ENCODE assay signal across 23 cellular contexts in the genomic region with DNA sequence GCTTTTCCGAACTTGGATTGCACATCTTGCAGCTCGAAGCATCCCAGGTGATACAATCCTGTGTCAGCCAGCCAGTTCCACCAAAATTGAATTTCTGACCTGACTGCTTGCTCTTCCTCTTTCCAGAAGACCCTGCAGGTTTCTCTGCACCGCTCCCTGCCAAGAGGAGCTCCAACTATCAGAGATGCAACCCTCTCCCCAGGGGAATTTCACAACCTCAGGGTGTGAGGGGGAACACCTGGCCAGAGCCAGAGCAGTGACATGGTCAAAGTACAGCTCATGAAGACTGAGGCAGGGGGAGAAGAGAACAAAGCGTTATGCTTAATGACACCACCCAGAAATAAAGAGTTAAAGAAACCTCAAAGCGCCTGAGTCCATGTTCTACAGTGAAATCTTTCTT. TPM values are rescaled to one million over a fixed set of nuclear protein-coding genes. Genes with fewer than 3 reads are reported as not detected.
"Had no signal": no experiment of that assay in that cellular context is flagged by ENCODE, and none has a peak within 500 bp of the region (broad histone marks: within the 10 kb centered on the region; RNA-seq: fewer than 3 reads in every experiment).

No MANE protein-coding gene starts in this region.

- H3K4me2 ChIP-seq: hepatocyte, smooth muscle cell had no signal

- H3K9me3 ChIP-seq: gastroesophageal sphincter, heart left ventricle, neutrophil, pancreas, right lobe of liver, tibial artery had no signal

- H3K27ac ChIP-seq: dorsolateral prefrontal cortex, epithelial cell of prostate, neutrophil, pancreas, right lobe of liver had no signal

- H3K4me3 ChIP-seq: dorsolateral prefrontal cortex, gastroesophageal sphincter, heart left ventricle, hepatocyte, lung, pancreas, right lobe of liver, smooth muscle cell, tibial artery had no signal

- H3K4me1 ChIP-seq: pancreas, right lobe of liver had no signal

- H3K27me3 ChIP-seq: gastroesophageal sphincter, heart left ventricle, hepatocyte, neutrophil, pancreas, right lobe of liver, tibial artery had no signal

- DNase-seq: dorsolateral prefrontal cortex; effector CD4-positive, alpha-beta T cell; foreskin fibroblast; heart left ventricle; kidney; natural killer cell; right lobe of liver; stimulated activated CD4-positive, alpha-beta T cell treated with anti-CD3 and anti-CD28 coated beads, Interleukin-12 subunit alpha, Interleukin-12 subunit beta, amount 100 ng/mL, for 4 hours; stimulated activated CD4-positive, alpha-beta T cell treated with anti-CD3 and anti-CD28 coated beads, Interleukin-1b, Interleukin-23, amount 100 ng/mL, for 48 hours; stimulated activated CD4-positive, alpha-beta T cell treated with anti-CD3 and anti-CD28 coated beads, Interleukin-4, amount 100 ng/mL, for 1 hour; stimulated activated CD8-positive, alpha-beta memory T cell treated with anti-CD3 and anti-CD28 coated beads, Interleukin-4, amount 100 ng/mL, for 48 hours; stimulated activated naive CD4-positive, alpha-beta T cell; stimulated activated naive CD8-positive, alpha-beta T cell treated with anti-CD3 and anti-CD28 coated beads, Interleukin-15, amount 100 ng/mL, for 72 hours; tibial artery had no signal

- ATAC-seq: esophagus mucosa; gastroesophageal sphincter; heart left ventricle; left lobe of liver; natural killer cell; pancreas; right lobe of liver; stimulated activated naive CD8-positive, alpha-beta T cell treated with anti-CD3 and anti-CD28 coated beads, Interleukin-15, amount 100 ng/mL, for 72 hours had no signal

- H3K36me3 ChIP-seq: gastroesophageal sphincter, heart left ventricle, neutrophil, pancreas, right lobe of liver, tibial artery had no signal

RNA-seq across cellular contexts. Expression of gene ZNF423, which starts 25.0 kb away (rescaled TPM):
- total RNA-seq: natural killer cell had no signal
